ENCODE assay signal across 9 cellular contexts in genomic region chr5:141001466-141001853, GRCh38. TPM values are rescaled to one million over a fixed set of nuclear protein-coding genes. Genes with fewer than 3 reads are reported as not detected.
DNase-seq lines count a peak whose midpoint lies in the region; ATAC-seq and TF ChIP-seq lines count a peak whose summit lies in the region.
"Had no signal": no experiment of that assay in that cellular context is flagged by ENCODE, and none has a peak within 500 bp of the region (broad histone marks: within the 10 kb centered on the region; RNA-seq: fewer than 3 reads in every experiment).

No MANE protein-coding gene starts in this region.

- peak; percentile 58 for ATAC-seq in SK-N-SH treated with all-trans-retinoic acid at 6 μM for 48 hours
- ATAC-seq in HG03460 (IDR thresholded peaks at IDR 0.05; ENCODE audit: unreplicated experiment) = no peak

- peak overlapping the region; percentile 45 for H3K4me3 ChIP-seq in iPS-11a (ENCODE audit: low read depth, low read length)

- DNase-seq in NCI-H2029 treated with DMSO at 0.1 percent for 48 hours (lab: John Stamatoyannopoulos, UW) (peak; percentile 10), NCI-H2029 (lab: John Stamatoyannopoulos, UW) (no peak), HEK293T (ENCODE audit: extremely low spot score) (no peak), NCI-H524 treated with DMSO at 0.1 percent for 48 hours (lab: John Stamatoyannopoulos, UW) (no peak)
- DNase-seq: stimulated activated CD4-positive, alpha-beta T cell treated with anti-CD3 and anti-CD28 coated beads, Interleukin-4, amount 100 ng/mL, for 4 hours had no signal

- H3K27ac ChIP-seq in temporal lobe (ENCODE audit: low read depth, low read length) = peak overlapping the region; percentile 45

- POLR2A ChIA-PET in HEK293T (lab: Yijun Ruan, JAX) = interaction anchor here (0.6 to 1.6 kb wide), 3 partner anchors 11 to 334 kb away, joined by 3 to 4 read pairs (median 3); no protein-coding TSS in a partner anchor

- CTCF ChIA-PET in HEK293T (lab: Yijun Ruan, JAX) = interaction anchor here (0.5 to 1.3 kb wide), 4 partner anchors 39 to 757 kb away, joined by 4 to 8 read pairs (median 5); no protein-coding TSS in a partner anchor

TF ChIP-seq in SK-N-SH treated with all-trans-retinoic acid at 6 μM for 48 hours, 23 proteins besides CTCF, POLR2A, EP300 and RAD21:
- TF ChIP-seq CSDC2 (CRISPR knock-in tag; IDR thresholded peaks at IDR 0.05) (0 out of 2 replicates have a peak, but pooled peaks have one; percentile 27), ZNF8 (CRISPR knock-in tag; IDR thresholded peaks at IDR 0.05) (no peak)
TF ChIP-seq in SK-N-SH treated with all-trans-retinoic acid at 6 μM for 48 hours: peak in this region for 1.

TF ChIP-seq in HEK293T, 16 proteins besides CTCF, POLR2A, EP300 and RAD21:
- TF ChIP-seq NFRKB (IDR thresholded peaks at IDR 0.05) (no peak), ELF4 (IDR thresholded peaks at IDR 0.05) (no peak), TARDBP (IDR thresholded peaks at IDR 0.05) (no peak), HDGF (IDR thresholded peaks at IDR 0.05; ENCODE audit: borderline replicate concordance) (no peak), FOXA1 (IDR thresholded peaks at IDR 0.05) (no peak), SP1 (IDR thresholded peaks at IDR 0.05) (no peak), FOXK2 (IDR thresholded peaks at IDR 0.05) (no peak)

RNA-seq across cellular contexts. Expression of gene PCDHAC2, which starts 35.2 kb away (rescaled TPM):
- 28.8 TPM for total RNA-seq in temporal lobe

RNA-seq across cellular contexts. Expression of gene PCDHB1, which starts 49.7 kb away (rescaled TPM):
- 0.25 TPM for total RNA-seq in temporal lobe
